In the genomic region with DNA sequence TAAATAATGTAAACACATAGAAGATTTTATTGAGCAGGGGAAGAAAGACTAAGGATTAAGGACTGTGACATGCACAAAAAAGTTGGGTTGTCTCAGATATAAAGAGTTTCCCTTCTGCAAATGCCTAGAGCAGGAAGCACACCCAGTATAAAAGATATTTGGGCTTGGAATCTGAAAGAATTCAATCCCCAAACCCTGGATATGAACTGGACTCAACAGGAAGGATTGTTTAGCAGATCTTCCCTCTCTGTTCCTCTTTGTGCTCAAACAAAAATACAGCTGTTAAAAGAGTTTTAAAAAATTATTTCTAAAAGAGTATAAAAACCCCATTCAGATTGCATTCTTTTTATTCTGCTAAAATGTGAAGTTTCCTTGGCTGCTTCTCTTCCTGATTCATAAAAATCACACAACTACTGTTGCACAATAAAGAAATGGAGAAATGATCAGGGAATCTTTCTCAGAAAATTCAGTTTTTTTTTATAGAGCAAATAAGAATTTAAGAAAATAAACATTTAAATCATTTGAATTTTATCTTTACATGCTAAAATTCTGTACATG, we compare ENCODE assay signal across 1 cellular context.
TF ChIP-seq lines count a peak whose summit lies in the region.

No MANE protein-coding gene starts in this region.

TF ChIP-seq in HCT116, 20 proteins besides CTCF, POLR2A, EP300 and RAD21 (continued from another document):
- TF ChIP-seq YY1 (IDR thresholded peaks at IDR 0.05; ENCODE audit: extremely low read depth, insufficient replicate concordance, low read depth, low read length) = no peak
- TF ChIP-seq POLR2AphosphoS5 (IDR thresholded peaks at IDR 0.05; ENCODE audit: low read depth, low read length) = no peak
- no peak for TF ChIP-seq CBX3 (IDR thresholded peaks at IDR 0.05; ENCODE audit: low read depth)
- TF ChIP-seq, protein P1, sequence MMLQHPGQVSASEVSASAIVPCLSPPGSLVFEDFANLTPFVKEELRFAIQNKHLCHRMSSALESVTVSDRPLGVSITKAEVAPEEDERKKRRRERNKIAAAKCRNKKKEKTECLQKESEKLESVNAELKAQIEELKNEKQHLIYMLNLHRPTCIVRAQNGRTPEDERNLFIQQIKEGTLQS (IDR thresholded peaks at IDR 0.05) = no peak
- TF ChIP-seq EGR1 (IDR thresholded peaks at IDR 0.05; ENCODE audit: low read depth) = no peak
